8 cellular contexts compared by ENCODE assay signal in genomic region chr12:10363922-10364838, GRCh38. TPM values are rescaled to one million over a fixed set of nuclear protein-coding genes. Genes with fewer than 3 reads are reported as not detected.
DNase-seq lines count a peak whose midpoint lies in the region; ATAC-seq and TF ChIP-seq lines count a peak whose summit lies in the region.

No MANE protein-coding gene starts in this region.

- H3K4me2 ChIP-seq in BLaER1 treated with 17β-estradiol and CSF1 and Interleukin-3, amounts not matched to agents 10 nM and 100 nM: peak overlapping the region; percentile 84 to 98 (median 95)

- peaks cover 15% of the 10 kb centered on the region for H3K4me1 Mint-ChIP-seq in activated naive CD4-positive, alpha-beta T cell treated with anti-CD3 and anti-CD28 coated beads for 36 hours (ENCODE audit: low read depth)

- ATAC-seq in GM18858 (IDR thresholded peaks at IDR 0.05; ENCODE audit: unreplicated experiment): peak; percentile 88
- peak; percentile 84 for ATAC-seq in HG02938 (IDR thresholded peaks at IDR 0.05; ENCODE audit: unreplicated experiment)
- peak; percentile 63 to 79 (median 76) for ATAC-seq in heart left ventricle

- WGBS in heart left ventricle, 4 donors: 4 to 19% (median 13%) methylated on average over 15 to 19 of the region's 19 CpGs

- H3K4me3 Mint-ChIP-seq in activated naive CD4-positive, alpha-beta T cell treated with anti-CD3 and anti-CD28 coated beads for 36 hours: no peak overlapping the region

- peak; percentile 60 for DNase-seq in NCI-H345 (lab: John Stamatoyannopoulos, UW)
- DNase-seq in activated naive CD4-positive, alpha-beta T cell treated with anti-CD3 and anti-CD28 coated beads for 36 hours: peak; percentile 45
- peak; percentile 27 to 59 (median 48) for DNase-seq in heart left ventricle
- DNase-seq in pons (ENCODE audit: low spot score): peak; percentile 84
- no peak for DNase-seq in NCI-H1930 (lab: John Stamatoyannopoulos, UW)

- H3K27ac ChIP-seq in BLaER1 treated with 17β-estradiol and CSF1 and Interleukin-3, amounts not matched to agents 10 nM and 100 nM: peak overlapping the region; percentile 17 to 90 (median 84); a peak in 21 of 22 replicates
- H3K27ac ChIP-seq in heart left ventricle: peak overlapping the region; percentile 79 to 97 (median 91)

- H3K27me3 Mint-ChIP-seq in activated naive CD4-positive, alpha-beta T cell treated with anti-CD3 and anti-CD28 coated beads for 36 hours (ENCODE audit: low read depth): no peaks in the 10 kb centered on the region

- H3K9me3 Mint-ChIP-seq in activated naive CD4-positive, alpha-beta T cell treated with anti-CD3 and anti-CD28 coated beads for 36 hours: no peaks in the 10 kb centered on the region

- H3K36me3 Mint-ChIP-seq in activated naive CD4-positive, alpha-beta T cell treated with anti-CD3 and anti-CD28 coated beads for 36 hours (ENCODE audit: low read depth): no peaks in the 10 kb centered on the region

- peak overlapping the region; percentile 62 to 82 (median 69) for H3K4me3 ChIP-seq in BLaER1 treated with 17β-estradiol and CSF1 and Interleukin-3, amounts not matched to agents 10 nM and 100 nM
- H3K4me3 ChIP-seq in heart left ventricle: peak overlapping the region; percentile 57 to 92 (median 66)

- 0 out of 22 replicates have a peak, but pooled peaks cover 0 to 3% (median 0%) of the 10 kb centered on the region in 11 experiments for H3K36me3 ChIP-seq in BLaER1 treated with 17β-estradiol and CSF1 and Interleukin-3, amounts not matched to agents 10 nM and 100 nM
- H3K36me3 ChIP-seq in heart left ventricle: no peaks in the 10 kb centered on the region

- H3K9me3 ChIP-seq in BLaER1 treated with 17β-estradiol and CSF1 and Interleukin-3, amounts not matched to agents 10 nM and 100 nM (replicated peaks in 1 of 11): peaks cover 15 to 29% (median 23%) of the 10 kb centered on the region in 11 experiments
- no peaks in the 10 kb centered on the region for H3K9me3 ChIP-seq in heart left ventricle

- CTCF ChIA-PET in activated naive CD4-positive, alpha-beta T cell treated with anti-CD3 and anti-CD28 coated beads for 36 hours (lab: Charles Lee): interaction anchor here (0.6 to 1.1 kb wide), 2 partner anchors 80 to 128 kb away, joined by 3 to 5 read pairs; no protein-coding TSS in a partner anchor

- intact Hi-C loops in activated naive CD4-positive, alpha-beta T cell treated with anti-CD3 and anti-CD28 coated beads for 36 hours (cut with micrococcal nuclease): loop anchor here (1.0 to 10.0 kb wide), 6 partner anchors 33 to 311 kb away; partner anchors contain the start of gene STYK1
- intact Hi-C loops in heart left ventricle (cut with DNase I): loop anchor here in 2 of 10 donors (5.0 to 10.0 kb wide), 3 partner anchors 129 to 361 kb away; partner anchors contain the start of genes GABARAPL1 (in 1 of the 2) and YBX3 (in 1 of the 2)

- no peaks in the 10 kb centered on the region for H3K27me3 ChIP-seq in BLaER1 treated with 17β-estradiol and CSF1 and Interleukin-3, amounts not matched to agents 10 nM and 100 nM
- no peaks in the 10 kb centered on the region for H3K27me3 ChIP-seq in heart left ventricle

- peaks cover 39 to 52% (median 46%) of the 10 kb centered on the region in 10 experiments for H3K4me1 ChIP-seq in BLaER1 treated with 17β-estradiol and CSF1 and Interleukin-3, amounts not matched to agents 10 nM and 100 nM
- H3K4me1 ChIP-seq in heart left ventricle: peaks cover 0 to 64% (median 14%) of the 10 kb centered on the region in 12 donors

- H3K27ac Mint-ChIP-seq in activated naive CD4-positive, alpha-beta T cell treated with anti-CD3 and anti-CD28 coated beads for 36 hours: no peak overlapping the region

- TF ChIP-seq POLR2A in heart left ventricle (IDR thresholded peaks at IDR 0.05): peak in 1 of 2 donors; percentile 43

- no peak for TF ChIP-seq CTCF in heart left ventricle (IDR thresholded peaks at IDR 0.05)

- no peaks in the 10 kb centered on the region for H4K20me1 ChIP-seq in BLaER1 treated with 17β-estradiol and CSF1 and Interleukin-3, amounts not matched to agents 10 nM and 100 nM

- H3K9ac ChIP-seq in BLaER1 treated with 17β-estradiol and CSF1 and Interleukin-3, amounts not matched to agents 10 nM and 100 nM: peak overlapping the region; percentile 71 to 86 (median 81)

RNA-seq across cellular contexts. Expression of gene KLRK1, which starts 25.7 kb away (rescaled TPM):
- under 1 TPM; 0.35 to 0.50 TPM for total RNA-seq in activated naive CD4-positive, alpha-beta T cell treated with anti-CD3 and anti-CD28 coated beads for 36 hours
- total RNA-seq in heart left ventricle: 1 to 10 TPM in 2 of 9 donors, under 1 TPM in 5, not detected in 2; 0.45 to 6.6 (median 0.49) TPM
- under 1 TPM; 0.28 to 0.69 TPM for polyA plus RNA-seq in heart left ventricle

RNA-seq across cellular contexts. Expression of gene KLRC4, which starts 45.4 kb away (rescaled TPM):
- total RNA-seq in activated naive CD4-positive, alpha-beta T cell treated with anti-CD3 and anti-CD28 coated beads for 36 hours: not detected
- total RNA-seq in heart left ventricle: 1 to 10 TPM in 1 of 9 donors, not detected in 8; 1.1 TPM
- not detected for polyA plus RNA-seq in heart left ventricle

RNA-seq across cellular contexts. Expression of gene KLRC3, which starts 56.2 kb away (rescaled TPM):
- total RNA-seq in activated naive CD4-positive, alpha-beta T cell treated with anti-CD3 and anti-CD28 coated beads for 36 hours: not detected
- not detected for total RNA-seq in heart left ventricle
- not detected for polyA plus RNA-seq in heart left ventricle

RNA-seq across cellular contexts. Expression of gene KLRD1, which starts 56.5 kb away (rescaled TPM):
- total RNA-seq in activated naive CD4-positive, alpha-beta T cell treated with anti-CD3 and anti-CD28 coated beads for 36 hours: under 1 TPM in 1 of 2 experiments, not detected in 1; 0.81 TPM
- 1 to 10 TPM in 3 of 9 donors, under 1 TPM in 6; 0.25 to 7.4 (median 0.93) TPM for total RNA-seq in heart left ventricle
- polyA plus RNA-seq in heart left ventricle: 1 to 10 TPM in 1 of 2 donors, under 1 TPM in 1; 0.25 to 1.1 TPM

Comparison
In these comparisons a context has a peak if more than half of its experiments do, and no peak if none do; other contexts are left out.
1. DNase-seq: peak in NCI-H345 (single experiment), activated naive CD4-positive, alpha-beta T cell treated with anti-CD3 and anti-CD28 coated beads for 36 hours (single experiment), heart left ventricle (5 of 5) and pons (single experiment); none in NCI-H1930 (0 of 2).
2. Peak in every context shown above with its lines, with median percentiles within 50 percentile points of each other: ATAC-seq.